10 cellular contexts compared by ENCODE assay signal in the genomic region with DNA sequence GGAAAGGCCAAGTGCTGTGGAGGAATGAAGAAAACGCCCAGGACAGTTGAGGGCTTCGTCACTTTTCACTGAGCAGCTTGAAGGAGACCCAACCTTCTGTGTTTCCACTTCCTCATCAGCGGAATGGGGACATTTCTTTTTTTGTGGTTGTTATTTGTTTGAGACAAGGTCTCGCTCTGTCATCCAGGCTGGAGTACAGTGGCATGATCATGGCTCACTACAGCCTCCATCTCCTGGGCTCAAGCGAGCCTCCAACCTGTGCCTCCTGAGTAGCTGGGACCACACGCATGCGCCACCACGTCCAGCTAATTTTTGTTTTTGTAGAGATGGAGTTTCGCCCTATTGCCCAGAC. TPM values are rescaled to one million over a fixed set of nuclear protein-coding genes. Genes with fewer than 3 reads are reported as not detected.
A peak's percentile ranks its signal among the peaks of the same experiment; 100 is the strongest.
DNase-seq lines count a peak whose midpoint lies in the region; ATAC-seq and TF ChIP-seq lines count a peak whose summit lies in the region.
"Had no signal": no experiment of that assay in that cellular context is flagged by ENCODE, and none has a peak within 500 bp of the region (broad histone marks: within the 10 kb centered on the region; RNA-seq: fewer than 3 reads in every experiment).

No MANE protein-coding gene starts in this region.

- no peak for ATAC-seq in heart right ventricle
- no peak for ATAC-seq in aorta (ENCODE audit: low FRiP score)
- no peak for ATAC-seq in HG02759 (IDR thresholded peaks at IDR 0.05; ENCODE audit: unreplicated experiment)

- no peak overlapping the region for H3K4me3 ChIP-seq in heart right ventricle
- no peak overlapping the region for H3K4me3 ChIP-seq in transverse colon
- no peak overlapping the region for H3K4me3 ChIP-seq in aorta (ENCODE audit: low read length in 2 of 2)

- WGBS in heart right ventricle, 2 donors = 86 to 91% methylated on average over 9 of the region's 9 CpGs
- 96% methylated on average over 9 of the region's 9 CpGs; no CpG with 5 or more reads in 1 of the 2 donors for WGBS in transverse colon (ENCODE audit: low coverage in 1 of 2), 2 donors
- 94 to 96% methylated on average over 9 of the region's 9 CpGs for whole genome bisulfite sequencing in aorta, 2 donors

- DNase-seq in heart right ventricle = no peak
- no peak for DNase-seq in cardiac septum (ENCODE audit: low spot score)
- DNase-seq in RWPE1 (ENCODE audit: low spot score) = no peak
- peak; percentile 54 for DNase-seq in germinal center (ENCODE audit: low spot score)
- DNase-seq in transverse colon = no peak
- no peak for DNase-seq in aorta
- DNase-seq in NCI-H2171 (lab: John Stamatoyannopoulos, UW) = no peak
- DNase-seq: activated gamma-delta T cell treated with Interleukin-2 at 50 U/mL for 16 hours, foreskin fibroblast had no signal

- peak overlapping the region in 9 of 10 donors; percentile 2 to 90 (median 55) for H3K27ac ChIP-seq in heart right ventricle
- H3K27ac ChIP-seq in RWPE1 = peak overlapping the region; percentile 98
- H3K27ac ChIP-seq in transverse colon = peak overlapping the region; percentile 72 to 80 (median 74)
- H3K27ac ChIP-seq in aorta (ENCODE audit: low read depth in 1 of 2, low read length in 2 of 2) = no peak overlapping the region

- TF ChIP-seq POLR2A in transverse colon (IDR thresholded peaks at IDR 0.05) = no peak

- POLR2A ChIA-PET in RWPE1 (lab: Yijun Ruan, JAX; ENCODE audit: low non-redundant PET) = no interaction called here

- intact Hi-C loops in heart right ventricle (cut with DNase I) = no loop called here
- intact Hi-C loops in cardiac septum (cut with DNase I) = loop anchor here (5.0 kb wide), 2 partner anchors 51 to 64 kb away; no protein-coding TSS in a partner anchor
- intact Hi-C loops in transverse colon (cut with DNase I; ENCODE audit: low total_unique reads) = no loop called here
- intact Hi-C loops in aorta (cut with DNase I) = no loop called here

- H3K36me3 ChIP-seq in heart right ventricle = no peaks in the 10 kb centered on the region
- no peaks in the 10 kb centered on the region for H3K36me3 ChIP-seq in transverse colon
- H3K36me3 ChIP-seq in aorta (ENCODE audit: control insufficient read depth in 1 of 2, insufficient read depth in 2 of 2, low read length in 1 of 2) = no peaks in the 10 kb centered on the region

- in situ Hi-C loops in transverse colon (cut with MboI; ENCODE audit: low pct_ligation_motif_present in 1 of 4, low pct_unique_long_range_greater_than_20kb in 1 of 4, low sequenced_read_pairs in 3 of 4) = no loop called here

- CTCF ChIA-PET in RWPE1 (lab: Yijun Ruan, JAX) = interaction anchor here (1.2 to 2.9 kb wide), 4 partner anchors 8 to 60 kb away, joined by 4 to 7 read pairs (median 4); no protein-coding TSS in a partner anchor

- no peak for TF ChIP-seq EP300 in transverse colon (IDR thresholded peaks at IDR 0.05; ENCODE audit: low read depth)

- TF ChIP-seq CTCF in heart right ventricle (IDR thresholded peaks at IDR 0.05) (no peak), RWPE1 (conservative IDR thresholded peaks at IDR 0.05; ENCODE audit: low read depth) (no peak), transverse colon (IDR thresholded peaks at IDR 0.05) (no peak)

- H3K4me1 ChIP-seq in heart right ventricle = peaks cover 17 to 91% (median 63%) of the 10 kb centered on the region in 9 donors
- peaks cover 14 to 33% (median 26%) of the 10 kb centered on the region in 4 donors for H3K4me1 ChIP-seq in transverse colon
- H3K4me1 ChIP-seq in aorta (ENCODE audit: control insufficient read depth in 1 of 2, insufficient read depth in 2 of 2, low read length in 2 of 2) = no peaks in the 10 kb centered on the region

- H3K27me3 ChIP-seq in heart right ventricle = no peaks in the 10 kb centered on the region
- no peaks in the 10 kb centered on the region for H3K27me3 ChIP-seq in transverse colon
- no peaks in the 10 kb centered on the region for H3K27me3 ChIP-seq in aorta (ENCODE audit: control insufficient read depth in 1 of 2, insufficient read depth in 2 of 2, low read length in 1 of 2)

- H3K9me3 ChIP-seq in heart right ventricle (no peaks in the 10 kb centered on the region), transverse colon (no peaks in the 10 kb centered on the region), aorta (ENCODE audit: control insufficient read depth, low read length) (no peaks in the 10 kb centered on the region)

RNA-seq across cellular contexts. Expression of a gene that starts 28.6 kb away (rescaled TPM):
- total RNA-seq in heart right ventricle (10 to 100 TPM; 10.2 to 36.9 (median 13.8) TPM), cardiac septum (17.5 TPM), transverse colon (10 to 100 TPM; 22.5 to 83.8 (median 62.0) TPM), aorta (10 to 100 TPM; 25.5 to 51.5 TPM)
- polyA plus RNA-seq in heart right ventricle (1 to 10 TPM; 1.1 to 7.0 TPM), aorta (10 to 100 TPM; 13.8 to 16.4 TPM)

RNA-seq across cellular contexts. Expression of a gene that starts 43.5 kb away (rescaled TPM):
- total RNA-seq in heart right ventricle (100 to 1,000 TPM in 9 of 10 donors, 10 to 100 TPM in 1; 93.3 to 154 (median 111) TPM), cardiac septum (99.8 TPM), transverse colon (100 to 1,000 TPM; 209 to 296 (median 211) TPM), aorta (10 to 100 TPM; 87.4 to 95.6 TPM)
- polyA plus RNA-seq in heart right ventricle (100 to 1,000 TPM; 175 to 305 TPM), aorta (10 to 100 TPM; 71.8 to 77.8 TPM)

Comparison
In these comparisons a context has a peak if more than half of its experiments do, and no peak if none do; other contexts are left out.
1. H3K27ac ChIP-seq: peak in heart right ventricle (9 of 10), RWPE1 (single experiment) and transverse colon (4 of 4); none in aorta (0 of 2).